27 cellular contexts compared by ENCODE assay signal in the genomic region with DNA sequence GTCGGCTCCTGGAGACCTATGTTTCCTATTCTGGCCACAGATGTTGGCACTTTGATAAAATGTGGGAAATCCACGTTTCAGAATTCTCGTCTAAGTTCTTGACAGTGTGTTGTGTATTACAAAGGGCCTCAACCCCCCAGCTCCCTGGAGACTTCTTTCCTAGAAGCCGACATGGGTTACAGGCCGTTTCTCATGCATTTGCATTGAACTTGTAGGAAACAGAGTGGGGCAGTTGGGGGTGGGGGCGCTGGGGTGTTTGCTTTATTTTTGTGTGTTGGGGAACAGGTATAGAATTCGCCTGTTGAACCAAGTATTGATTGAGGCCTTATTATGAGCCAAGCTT.
DNase-seq lines count a peak whose midpoint lies in the region; ATAC-seq, FAIRE-seq and TF ChIP-seq lines count a peak whose summit lies in the region.
"Had no signal": no experiment of that assay in that cellular context is flagged by ENCODE, and none has a peak within 500 bp of the region (broad histone marks: within the 10 kb centered on the region; RNA-seq: fewer than 3 reads in every experiment).

No MANE protein-coding gene starts in this region.

- H3K36me3 ChIP-seq in IMR-90 (ENCODE audit: control insufficient read depth, insufficient read depth, low read length) (peaks cover 43% of the 10 kb centered on the region), GM12878 (ENCODE audit: control insufficient read depth in 2 of 2, insufficient read depth in 2 of 2, low read length in 1 of 2) (peaks cover 4 to 6% of the 10 kb centered on the region in 2 experiments; a peak in 2 of 4 replicates)
- H3K36me3 ChIP-seq: adrenal gland, ovary had no signal

- H3K27me3 ChIP-seq in IMR-90 (ENCODE audit: control insufficient read depth, insufficient read depth, low read length) (no peaks in the 10 kb centered on the region), GM12878 (replicated peaks in 1 of 2; ENCODE audit: control insufficient read depth in 2 of 2, insufficient read depth in 2 of 2, low read length in 1 of 2) (no peaks in the 10 kb centered on the region)
- H3K27me3 ChIP-seq: adrenal gland, ovary had no signal

- in situ Hi-C loops in IMR-90 (cut with MboI; ENCODE audit: low sequenced_read_pairs) (no loop called here), GM12878 (cut with MboI) (loop anchor here (5.0 kb wide), 1 partner anchor 118 kb away; no protein-coding TSS in a partner anchor)

- H4K8ac ChIP-seq in IMR-90 (ENCODE audit: low read depth in 2 of 2, low read length in 2 of 2): peak overlapping the region in 1 of 2 experiments; percentile 59; a peak in 1 of 4 replicates

- H3K4me1 Mint-ChIP-seq in osteocyte (ENCODE audit: unreplicated experiment): peaks cover 54% of the 10 kb centered on the region

- no peak overlapping the region for H4K5ac ChIP-seq in IMR-90 (ENCODE audit: low read depth, low read length)

- no CpG with 5 or more reads among the region's 7 CpGs for WGBS in IMR-90 (ENCODE audit: extremely low coverage in 2 of 2, insufficient read length in 1 of 2), 2 experiments
- WGBS in GM12878 (ENCODE audit: insufficient coverage, insufficient replicate concordance, low lambda C conversion rate, missing lambda C conversion rate): 91% methylated on average over 7 of the region's 7 CpGs

- no peak overlapping the region for H3K18ac ChIP-seq in IMR-90 (ENCODE audit: low read depth, low read length)

- TF ChIP-seq EP300 in GM12878 (IDR thresholded peaks at IDR 0.05; ENCODE audit: borderline replicate concordance in 1 of 2, control insufficient read depth in 1 of 2, low read depth in 2 of 2, low read length in 2 of 2): no peak

- H3K4me3 Mint-ChIP-seq in osteocyte (ENCODE audit: unreplicated experiment): no peak overlapping the region
- H3K4me3 Mint-ChIP-seq: activated CD4-positive, alpha-beta memory T cell treated with anti-CD3 and anti-CD28 coated beads, Interleukin-2, amount 10 ng/mL, durations not matched to agents 7 days and 5 days; brain; CD14-positive monocyte had no signal

- no peak overlapping the region for H3K56ac ChIP-seq in IMR-90 (ENCODE audit: extremely low read depth, insufficient read depth, low read length)

- H3K9ac ChIP-seq in IMR-90 (ENCODE audit: low read depth, low read length): no peak overlapping the region
- no peak overlapping the region for H3K9ac ChIP-seq in GM12878 (ENCODE audit: control insufficient read depth, insufficient read depth, low read length)

- no peak overlapping the region for H2BK5ac ChIP-seq in IMR-90 (ENCODE audit: low read depth, low read length, poor library complexity, severe bottlenecking)

- CTCF ChIA-PET in IMR-90 (lab: Yijun Ruan, JAX): no interaction called here
- CTCF ChIA-PET in GM12878 (lab: Yijun Ruan, JAX): interaction anchor here (6.9 kb wide), 1 partner anchor 11 kb away, joined by 51 read pairs; no protein-coding TSS in a partner anchor

- RAD21 ChIA-PET in GM12878 (lab: Charles Lee; ENCODE audit: unreplicated experiment): interaction anchor here (0.8 to 4.7 kb wide), 7 partner anchors 9 to 119 kb away, joined by 3 to 29 read pairs (median 3); no protein-coding TSS in a partner anchor

- no peak overlapping the region for H2BK120ac ChIP-seq in IMR-90 (ENCODE audit: low read depth, low read length)

- H3K36me3 Mint-ChIP-seq in osteocyte (ENCODE audit: unreplicated experiment): peaks cover 23% of the 10 kb centered on the region
- H3K36me3 Mint-ChIP-seq: CD14-positive monocyte had no signal

- POLR2A ChIA-PET in IMR-90 (lab: Charles Lee; ENCODE audit: unreplicated experiment) (no interaction called here), GM12878 (lab: Charles Lee) (interaction anchor here (0.9 kb wide), 1 partner anchor 20 kb away, joined by 4 read pairs; no protein-coding TSS in a partner anchor)

- no peak for ATAC-seq in IMR-90 (ENCODE audit: low read depth)
- no peak for ATAC-seq in GM12878
- no peak for ATAC-seq in GM21423 (IDR thresholded peaks at IDR 0.05; ENCODE audit: unreplicated experiment)
- ATAC-seq: activated CD4-positive, CD25-positive, alpha-beta regulatory T cell treated with anti-CD3 and anti-CD28 coated beads, Interleukin-2, amount 50 U/mL, for 24 hours; naive thymus-derived CD8-positive, alpha-beta T cell had no signal

- BruUV-seq in IMR-90 (replicated peaks; lab: Mats Ljungman, UMichigan) (no TSS peak), GM12878 (replicated peaks; lab: Mats Ljungman, UMichigan) (no TSS peak)

- no peak overlapping the region for H2AK9ac ChIP-seq in IMR-90 (replicated peaks; ENCODE audit: low read depth, low read length, poor library complexity)

- 0 out of 2 replicates have a peak overlapping the region, but pooled peaks have one; percentile 10 for H2BK20ac ChIP-seq in IMR-90 (ENCODE audit: low read depth, low read length)

- H3K27ac Mint-ChIP-seq in osteocyte (ENCODE audit: unreplicated experiment): peak overlapping the region; percentile 82
- H3K27ac Mint-ChIP-seq: activated CD4-positive, alpha-beta memory T cell treated with anti-CD3 and anti-CD28 coated beads, Interleukin-2, amount 10 ng/mL, durations not matched to agents 7 days and 5 days; brain had no signal

- 0 out of 2 replicates have a peak overlapping the region, but pooled peaks have one; percentile 6 for H2AK5ac ChIP-seq in IMR-90 (ENCODE audit: low read depth, low read length)

- H2BK15ac ChIP-seq in IMR-90 (ENCODE audit: low read depth, low read length): no peak overlapping the region

- H3K27me3 Mint-ChIP-seq in osteocyte (ENCODE audit: unreplicated experiment): no peaks in the 10 kb centered on the region
- H3K27me3 Mint-ChIP-seq: brain had no signal

- H2AFZ ChIP-seq in IMR-90 (replicated peaks; ENCODE audit: low read length, poor library complexity) (no peak overlapping the region), GM12878 (ENCODE audit: control insufficient read depth, low read depth, low read length) (no peak overlapping the region)

- TF ChIP-seq RAD21 in IMR-90 (IDR thresholded peaks at IDR 0.05; ENCODE audit: low read length) (no peak), GM12878 (IDR thresholded peaks at IDR 0.05; ENCODE audit: insufficient read depth, low read depth, low read length) (no peak)

- no peak overlapping the region for H4K91ac ChIP-seq in IMR-90 (ENCODE audit: insufficient read depth, low read depth, low read length)

- H3K27ac ChIP-seq in C4-2B: peak overlapping the region; percentile 77; the same call in 1 of the 2 replicates
- H3K27ac ChIP-seq in IMR-90 (ENCODE audit: insufficient read depth, low read length): no peak overlapping the region
- H3K27ac ChIP-seq in GM12878 (ENCODE audit: control insufficient read depth, insufficient read depth): peak overlapping the region; percentile 76

- TF ChIP-seq POLR2A in IMR-90 (IDR thresholded peaks at IDR 0.05; ENCODE audit: low read depth, low read length) (no peak), GM12878 (IDR thresholded peaks at IDR 0.05; ENCODE audit: low read depth, low read length) (no peak)

- H3K9me3 Mint-ChIP-seq in osteocyte (ENCODE audit: unreplicated experiment): no peaks in the 10 kb centered on the region
- H3K9me3 Mint-ChIP-seq: activated CD4-positive, alpha-beta memory T cell treated with anti-CD3 and anti-CD28 coated beads, Interleukin-2, amount 10 ng/mL, durations not matched to agents 7 days and 5 days; naive thymus-derived CD8-positive, alpha-beta T cell had no signal

- intact Hi-C loops in IMR-90 (cut with micrococcal nuclease) (no loop called here), GM12878 (cut with micrococcal nuclease; ENCODE audit: unreplicated experiment) (loop anchor here (5.0 to 10.0 kb wide), 3 partner anchors 173 to 775 kb away; partner anchors contain the start of genes RMC1 and TTC39C)

- no peak overlapping the region for H3K4me3 ChIP-seq in IMR-90 (ENCODE audit: insufficient read depth, low read depth, low read length)
- H3K4me3 ChIP-seq in GM12878: no peak overlapping the region
- H3K4me3 ChIP-seq: adrenal gland, ovary had no signal

- no peak overlapping the region for H3K23ac ChIP-seq in IMR-90 (ENCODE audit: low read depth, low read length)

- no peaks in the 10 kb centered on the region for H3K79me2 ChIP-seq in GM12878 (ENCODE audit: control insufficient read depth, insufficient read depth, low read length)

- dilution Hi-C loops in IMR-90 (cut with HindIII; ENCODE audit: low sequenced_read_pairs, unreplicated experiment): no loop called here

- no peaks in the 10 kb centered on the region for H4K20me1 ChIP-seq in IMR-90 (ENCODE audit: insufficient read depth, low read length)
- H4K20me1 ChIP-seq in GM12878 (ENCODE audit: control insufficient read depth, insufficient read depth): no peaks in the 10 kb centered on the region

- SMC1A ChIA-PET in GM12878 (lab: Charles Lee; ENCODE audit: uncharacterized antibody, unreplicated experiment): interaction anchor here (1.0 to 4.5 kb wide), 5 partner anchors 13 to 119 kb away, joined by 3 to 52 read pairs (median 11); no protein-coding TSS in a partner anchor

- no peak for TF ChIP-seq CTCF in C4-2B (conservative IDR thresholded peaks at IDR 0.05)
- TF ChIP-seq CTCF in IMR-90 (conservative IDR thresholded peaks at IDR 0.05; ENCODE audit: low read depth, low read length): no peak
- no peak for TF ChIP-seq CTCF in GM12878 (IDR thresholded peaks at IDR 0.05 in 2 of 3, conservative IDR thresholded peaks at IDR 0.05 in 1 of 3; ENCODE audit: control insufficient read depth in 2 of 3, extremely low read depth in 1 of 3, insufficient read depth in 1 of 3, low read depth in 3 of 3, low read length in 3 of 3)
- TF ChIP-seq CTCF in osteocyte (IDR thresholded peaks at IDR 0.05): no peak

- peaks cover 13% of the 10 kb centered on the region for H3K4me1 ChIP-seq in IMR-90 (ENCODE audit: control insufficient read depth, insufficient read depth, low read length)
- H3K4me1 ChIP-seq in GM12878 (ENCODE audit: control insufficient read depth, insufficient read depth, low read length): peaks cover 50% of the 10 kb centered on the region

- DNase-seq in IMR-90 (no peak), GM12878 (ENCODE audit: low read depth, low spot score) (no peak), osteocyte (ENCODE audit: extremely low spot score, unreplicated experiment) (no peak), Kasumi-1 (lab: John Stamatoyannopoulos, UW) (no peak), OCI-M1 (lab: John Stamatoyannopoulos, UW) (no peak)
- DNase-seq in stimulated activated CD4-positive, alpha-beta T cell treated with anti-CD3 and anti-CD28 coated beads, Interleukin-2, amount 100 ng/mL, for 24 hours: no peak
- DNase-seq: activated CD4-positive, alpha-beta memory T cell treated with anti-CD3 and anti-CD28 coated beads, Interleukin-2, amount 10 ng/mL, durations not matched to agents 7 days and 5 days; activated gamma-delta T cell treated with Interleukin-2 at 50 U/mL for 16 hours; DND-41; glutamatergic neuron; midbrain; naive thymus-derived CD8-positive, alpha-beta T cell; NCI-H146; NCI-H524 treated with DMSO at 0.1 percent for 48 hours; ovary; retina; stimulated activated CD4-positive, alpha-beta T cell treated with anti-CD3 and anti-CD28 coated beads, Interleukin-2, amount 100 ng/mL, for 48 hours; substantia nigra; T-helper 1 cell had no signal

- peaks cover 6% of the 10 kb centered on the region for H3K9me1 ChIP-seq in IMR-90 (ENCODE audit: insufficient read depth, low read length)

- peaks cover 3 to 11% of the 10 kb centered on the region in 2 experiments; a peak in 2 of 4 replicates for H3K79me1 ChIP-seq in IMR-90 (ENCODE audit: low read depth in 1 of 2, low read length in 2 of 2)

- FAIRE-seq in GM12878 (lab: Jason Lieb, UNC): no peak
- FAIRE-seq: GM18507, urothelium cell line had no signal

- no peaks in the 10 kb centered on the region for H3K9me3 ChIP-seq in IMR-90 (ENCODE audit: control insufficient read depth, insufficient read depth, low read length)
- H3K9me3 ChIP-seq in GM12878 (replicated peaks; ENCODE audit: control insufficient read depth, insufficient read depth, low read length): no peaks in the 10 kb centered on the region
- H3K9me3 ChIP-seq: adrenal gland, ovary had no signal

- no peak overlapping the region for H3K4ac ChIP-seq in IMR-90 (ENCODE audit: low read depth, low read length)

- H3K4me2 ChIP-seq in IMR-90 (ENCODE audit: low read depth, low read length): no peak overlapping the region
- peak overlapping the region; percentile 9; the same call in 1 of the 2 replicates for H3K4me2 ChIP-seq in GM12878 (ENCODE audit: control insufficient read depth, insufficient read depth)

- H3K14ac ChIP-seq in IMR-90 (replicated peaks; ENCODE audit: low read depth, low read length): no peak overlapping the region
